In genomic region chr19:18301718-18302111, GRCh38 we compare ENCODE assay signal across 11 cellular contexts. TPM values are rescaled to one million over a fixed set of nuclear protein-coding genes. Genes with fewer than 3 reads are reported as not detected.
DNase-seq lines count a peak whose midpoint lies in the region; TF ChIP-seq lines count a peak whose summit lies in the region.
"Had no signal": no experiment of that assay in that cellular context is flagged by ENCODE, and none has a peak within 500 bp of the region (broad histone marks: within the 10 kb centered on the region; RNA-seq: fewer than 3 reads in every experiment).

No MANE protein-coding gene starts in this region.

- peak overlapping the region; percentile 52 for H3K4me3 Mint-ChIP-seq in activated naive CD4-positive, alpha-beta T cell treated with anti-CD3 and anti-CD28 coated beads, Interleukin-2, amount 10 ng/mL, durations not matched to agents 7 days and 5 days
- H3K4me3 Mint-ChIP-seq: GM23338, memory B cell had no signal

- peaks cover 56% of the 10 kb centered on the region for H3K4me1 Mint-ChIP-seq in activated naive CD4-positive, alpha-beta T cell treated with anti-CD3 and anti-CD28 coated beads, Interleukin-2, amount 10 ng/mL, durations not matched to agents 7 days and 5 days

- no peaks in the 10 kb centered on the region for H3K27me3 Mint-ChIP-seq in activated naive CD4-positive, alpha-beta T cell treated with anti-CD3 and anti-CD28 coated beads, Interleukin-2, amount 10 ng/mL, durations not matched to agents 7 days and 5 days
- H3K27me3 Mint-ChIP-seq: memory B cell had no signal

- H3K36me3 Mint-ChIP-seq in activated naive CD4-positive, alpha-beta T cell treated with anti-CD3 and anti-CD28 coated beads, Interleukin-2, amount 10 ng/mL, durations not matched to agents 7 days and 5 days, result peaks cover 21% of the 10 kb centered on the region
- H3K36me3 Mint-ChIP-seq: memory B cell had no signal

- peak overlapping the region; percentile 70 to 77 for H3K27ac ChIP-seq in mucosa of rectum (ENCODE audit: low read depth in 2 of 2, low read length in 2 of 2)
- peak overlapping the region; percentile 76 to 100 (median 97) for H3K27ac ChIP-seq in tibial nerve

- no peak for DNase-seq in activated naive CD4-positive, alpha-beta T cell treated with anti-CD3 and anti-CD28 coated beads, Interleukin-2, amount 10 ng/mL, durations not matched to agents 7 days and 5 days
- DNase-seq in activated naive CD4-positive, alpha-beta T cell treated with anti-CD3 and anti-CD28 coated beads, Interleukin-2, amount 50 U/mL, for 16 hours, result no peak
- DNase-seq in adipocyte (ENCODE audit: low read depth) (no peak), tibial nerve (ENCODE audit: low spot score in 2 of 2) (no peak), NCI-H69 (lab: John Stamatoyannopoulos, UW) (no peak), NCI-H1436 treated with DMSO at 0.1 percent for 48 hours (lab: John Stamatoyannopoulos, UW) (no peak)
- DNase-seq in effector CD8-positive, alpha-beta T cell (lab: John Stamatoyannopoulos, UW), result no peak
- DNase-seq: NCI-H345 had no signal

- H3K9me3 Mint-ChIP-seq in activated naive CD4-positive, alpha-beta T cell treated with anti-CD3 and anti-CD28 coated beads, Interleukin-2, amount 10 ng/mL, durations not matched to agents 7 days and 5 days, result no peaks in the 10 kb centered on the region
- H3K9me3 Mint-ChIP-seq: GM23338, memory B cell had no signal

- H3K27me3 ChIP-seq in adipocyte (replicated peaks; ENCODE audit: control insufficient read depth, insufficient read depth, low read length) (no peaks in the 10 kb centered on the region), mucosa of rectum (ENCODE audit: control insufficient read depth in 2 of 2, insufficient read depth in 2 of 2, low read length in 2 of 2) (no peaks in the 10 kb centered on the region), tibial nerve (no peaks in the 10 kb centered on the region)

- H3K9me3 ChIP-seq in adipocyte (ENCODE audit: control insufficient read depth, low read length), result no peaks in the 10 kb centered on the region
- H3K9me3 ChIP-seq in mucosa of rectum (ENCODE audit: control insufficient read depth in 2 of 2, low read length in 2 of 2), result no peaks in the 10 kb centered on the region
- H3K9me3 ChIP-seq in tibial nerve, result no peaks in the 10 kb centered on the region

- CTCF ChIA-PET in activated naive CD4-positive, alpha-beta T cell treated with anti-CD3 and anti-CD28 coated beads, Interleukin-2, amount 10 ng/mL, durations not matched to agents 7 days and 5 days (lab: Charles Lee), result interaction anchor here (1.2 to 7.6 kb wide), 3 partner anchors 9 to 21 kb away, joined by 9 to 132 read pairs (median 13); partner anchors contain the start of genes JUND and LSM4

- H3K4me3 ChIP-seq in adipocyte (ENCODE audit: low read length), result no peak overlapping the region
- no peak overlapping the region for H3K4me3 ChIP-seq in mucosa of rectum (ENCODE audit: low read length in 2 of 2)
- H3K4me3 ChIP-seq in tibial nerve, result no peak overlapping the region
- H3K4me3 ChIP-seq: GM23338 had no signal

- no peak for TF ChIP-seq POLR2A in tibial nerve (IDR thresholded peaks at IDR 0.05)

- H3K9ac ChIP-seq in adipocyte (ENCODE audit: low read length) (peak overlapping the region; percentile 78), mucosa of rectum (ENCODE audit: low read depth in 1 of 2, low read length in 2 of 2) (peak overlapping the region; percentile 26 to 40)

- H3K36me3 ChIP-seq in adipocyte (ENCODE audit: control insufficient read depth, insufficient read depth, low read length, severe bottlenecking), result no peaks in the 10 kb centered on the region
- H3K36me3 ChIP-seq in mucosa of rectum (ENCODE audit: control insufficient read depth in 2 of 2, insufficient read depth in 2 of 2, low read length in 2 of 2), result no peaks in the 10 kb centered on the region
- peaks cover 0 to under 1% (median 0%) of the 10 kb centered on the region in 3 donors for H3K36me3 ChIP-seq in tibial nerve

- 62 to 68% methylated on average over 4 of the region's 4 CpGs for WGBS in tibial nerve, 2 donors

- H3K27ac Mint-ChIP-seq in activated naive CD4-positive, alpha-beta T cell treated with anti-CD3 and anti-CD28 coated beads, Interleukin-2, amount 10 ng/mL, durations not matched to agents 7 days and 5 days, result peak overlapping the region; percentile 70
- H3K27ac Mint-ChIP-seq: GM23338, memory B cell had no signal

- H3K4me1 ChIP-seq in adipocyte (ENCODE audit: control insufficient read depth, insufficient read depth, low read length) (peaks cover 41% of the 10 kb centered on the region), mucosa of rectum (ENCODE audit: control insufficient read depth in 2 of 2, insufficient read depth in 2 of 2, low read length in 2 of 2) (peaks cover 29 to 33% of the 10 kb centered on the region in 2 donors), tibial nerve (peaks cover 4 to 66% (median 51%) of the 10 kb centered on the region in 4 donors)

- no peak for TF ChIP-seq EP300 in tibial nerve (IDR thresholded peaks at IDR 0.05)

- no peak for TF ChIP-seq CTCF in tibial nerve (IDR thresholded peaks at IDR 0.05)

RNA-seq across cellular contexts. Expression of gene JUND, which starts 20.3 kb away (rescaled TPM):
- total RNA-seq in tibial nerve, result 100 to 1,000 TPM; 309 to 553 (median 486) TPM

RNA-seq across cellular contexts. Expression of gene LSM4, which starts 21.2 kb away (rescaled TPM):
- total RNA-seq in tibial nerve, result 100 to 1,000 TPM in 3 of 4 donors, 10 to 100 TPM in 1; 70.4 to 167 (median 156) TPM

RNA-seq across cellular contexts. Expression of gene IQCN, which starts 27.5 kb away (rescaled TPM):
- total RNA-seq in tibial nerve, result 10 to 100 TPM in 2 of 4 donors, 1 to 10 TPM in 2; 2.3 to 11.4 (median 8.2) TPM

RNA-seq across cellular contexts. Expression of gene PGPEP1, which starts 38.7 kb away (rescaled TPM):
- total RNA-seq in tibial nerve, result 10 to 100 TPM; 15.9 to 27.9 (median 20.1) TPM
